ENCODE assay signal across 24 cellular contexts in genomic region chr15:80677041-80677440, GRCh38. TPM values are rescaled to one million over a fixed set of nuclear protein-coding genes. Genes with fewer than 3 reads are reported as not detected.
DNase-seq lines count a peak whose midpoint lies in the region; ATAC-seq and TF ChIP-seq lines count a peak whose summit lies in the region.
"Had no signal": no experiment of that assay in that cellular context is flagged by ENCODE, and none has a peak within 500 bp of the region (broad histone marks: within the 10 kb centered on the region; RNA-seq: fewer than 3 reads in every experiment).

No MANE protein-coding gene starts in this region.

- no peaks in the 10 kb centered on the region for H4K20me1 ChIP-seq in PC-9 (ENCODE audit: insufficient read depth)
- H4K20me1 ChIP-seq: BLaER1 treated with 17β-estradiol and CSF1 and Interleukin-3, amounts not matched to agents 10 nM and 100 nM had no signal

- no peaks in the 10 kb centered on the region for H3K9me3 ChIP-seq in PC-9 (ENCODE audit: insufficient read depth, low read depth)
- H3K9me3 ChIP-seq in trophoblast cell (ENCODE audit: insufficient read depth, low read depth, low read length) = no peaks in the 10 kb centered on the region
- H3K9me3 ChIP-seq: A549, Caco-2 had no signal

- H3K9ac ChIP-seq in trophoblast cell (ENCODE audit: low read length) = no peak overlapping the region
- H3K9ac ChIP-seq: BLaER1 treated with 17β-estradiol and CSF1 and Interleukin-3, amounts not matched to agents 10 nM and 100 nM had no signal

- no peak for ATAC-seq in GM19467 (IDR thresholded peaks at IDR 0.05; ENCODE audit: unreplicated experiment)
- ATAC-seq: A549; CD8-positive, alpha-beta T cell; GM12878 had no signal

- no peak overlapping the region for H3K23ac ChIP-seq in trophoblast cell (ENCODE audit: low read length)

- H3K4ac ChIP-seq in trophoblast cell (ENCODE audit: low read depth, low read length) = no peak overlapping the region

- peak overlapping the region; percentile 1; the same call in 1 of the 2 replicates for H3K4me2 ChIP-seq in PC-9
- H3K4me2 ChIP-seq in trophoblast cell (ENCODE audit: low read length) = no peak overlapping the region
- H3K4me2 ChIP-seq: A549 had no signal

- peaks cover 5% of the 10 kb centered on the region for H3K9me3 Mint-ChIP-seq in Calu3 (ENCODE audit: low read depth, unreplicated experiment)
- H3K9me3 Mint-ChIP-seq in type B pancreatic cell = no peaks in the 10 kb centered on the region
- H3K9me3 Mint-ChIP-seq: CD4-positive, alpha-beta T cell; CD8-positive, alpha-beta T cell had no signal

- H4K8ac ChIP-seq in trophoblast cell (ENCODE audit: low read depth, low read length) = no peak overlapping the region

- H3K79me2 ChIP-seq in PC-9 (ENCODE audit: low read depth) (no peaks in the 10 kb centered on the region), trophoblast cell (ENCODE audit: control insufficient read depth, insufficient read depth, low read length, poor library complexity) (no peaks in the 10 kb centered on the region)

- H3K36me3 Mint-ChIP-seq in Calu3 (ENCODE audit: insufficient read depth, unreplicated experiment) (no peaks in the 10 kb centered on the region), type B pancreatic cell (no peaks in the 10 kb centered on the region)
- H3K36me3 Mint-ChIP-seq: CD8-positive, alpha-beta T cell had no signal

- POLR2A ChIA-PET in PC-9 (lab: Charles Lee; ENCODE audit: unreplicated experiment) (no interaction called here), HEK293T (lab: Yijun Ruan, JAX) (no interaction called here)

- TF ChIP-seq CTCF in Calu3 (IDR thresholded peaks at IDR 0.05; ENCODE audit: unreplicated experiment) (no peak), PC-9 (conservative IDR thresholded peaks at IDR 0.05) (no peak), type B pancreatic cell (conservative IDR thresholded peaks at IDR 0.05) (no peak)

- H3K36me3 ChIP-seq in PC-9 (ENCODE audit: low read depth) (no peaks in the 10 kb centered on the region), trophoblast cell (ENCODE audit: control insufficient read depth in 1 of 2, insufficient read depth in 2 of 2, low read length in 2 of 2) (no peaks in the 10 kb centered on the region)
- H3K36me3 ChIP-seq: BLaER1 treated with 17β-estradiol and CSF1 and Interleukin-3, amounts not matched to agents 10 nM and 100 nM had no signal

- H3K27me3 ChIP-seq in PC-9 (ENCODE audit: insufficient read depth, low read depth) = no peaks in the 10 kb centered on the region
- H3K27me3 ChIP-seq in trophoblast cell (ENCODE audit: insufficient read depth, low read length) = no peaks in the 10 kb centered on the region
- H3K27me3 ChIP-seq: BLaER1 treated with 17β-estradiol and CSF1 and Interleukin-3, amounts not matched to agents 10 nM and 100 nM had no signal

- H3K4me1 Mint-ChIP-seq in Calu3 (ENCODE audit: low read depth, unreplicated experiment) (peaks cover 71% of the 10 kb centered on the region), type B pancreatic cell (ENCODE audit: unreplicated experiment) (peaks cover 5% of the 10 kb centered on the region)
- H3K4me1 Mint-ChIP-seq: B cell had no signal

- peaks cover 75% of the 10 kb centered on the region for H3K4me1 ChIP-seq in PC-9 (replicated peaks; ENCODE audit: insufficient read depth)
- peaks cover 12 to 17% of the 10 kb centered on the region in 2 experiments for H3K4me1 ChIP-seq in trophoblast cell (ENCODE audit: control insufficient read depth in 1 of 2, insufficient read depth in 2 of 2, low read length in 2 of 2)

- H3K27me3 Mint-ChIP-seq in Calu3 (ENCODE audit: unreplicated experiment) (no peaks in the 10 kb centered on the region), type B pancreatic cell (no peaks in the 10 kb centered on the region)

- CTCF ChIA-PET in Calu3 (lab: Charles Lee) (no interaction called here), PC-9 (lab: Charles Lee) (no interaction called here), HEK293T (lab: Yijun Ruan, JAX) (interaction anchor here (0.7 kb wide), 1 partner anchor 23 kb away, joined by 7 read pairs; no protein-coding TSS in a partner anchor)

- BruUV-seq in Calu3 (replicated peaks; lab: Mats Ljungman, UMichigan) (no TSS peak), PC-9 (replicated peaks; lab: Mats Ljungman, UMichigan) (no TSS peak)

- no peak overlapping the region for H2BK12ac ChIP-seq in trophoblast cell (ENCODE audit: low read length)

- intact Hi-C loops in Calu3 (cut with micrococcal nuclease; ENCODE audit: unreplicated experiment) (loop anchor here (5.0 kb wide), 1 partner anchor 80 kb away; no protein-coding TSS in a partner anchor), PC-9 (cut with micrococcal nuclease; ENCODE audit: unreplicated experiment) (loop anchor here (5.0 kb wide), 1 partner anchor 290 kb away; no protein-coding TSS in a partner anchor)

- WGBS in trophoblast cell (ENCODE audit: extremely low coverage, insufficient coverage, insufficient read length) = no CpG with 5 or more reads among the region's 2 CpGs

- H3K27ac ChIP-seq in PC-9 (peak overlapping the region; percentile 30), trophoblast cell (ENCODE audit: low read depth, low read length) (no peak overlapping the region)
- H3K27ac ChIP-seq: 22Rv1; A549; BLaER1 treated with 17β-estradiol and CSF1 and Interleukin-3, amounts not matched to agents 10 nM and 100 nM; C4-2B had no signal

- peaks cover 13% of the 10 kb centered on the region for H3K79me1 ChIP-seq in trophoblast cell (ENCODE audit: low read length)

- no peak overlapping the region for H3K4me3 ChIP-seq in PC-9
- H3K4me3 ChIP-seq in trophoblast cell (ENCODE audit: low read depth, low read length) = no peak overlapping the region
- H3K4me3 ChIP-seq: A549; BLaER1 treated with 17β-estradiol and CSF1 and Interleukin-3, amounts not matched to agents 10 nM and 100 nM; GM12878 had no signal

- H2AK5ac ChIP-seq in trophoblast cell (ENCODE audit: low read length) = no peak overlapping the region

- peak overlapping the region; percentile 15 for H2BK120ac ChIP-seq in trophoblast cell (ENCODE audit: insufficient read depth, low read length, poor library complexity)

- no peak overlapping the region for H2BK5ac ChIP-seq in trophoblast cell (ENCODE audit: low read depth, low read length, poor library complexity)

- H4K91ac ChIP-seq in trophoblast cell (ENCODE audit: low read depth, low read length) = no peak overlapping the region

- H3K27ac Mint-ChIP-seq in Calu3 (ENCODE audit: unreplicated experiment) = peak overlapping the region; percentile 13
- H3K27ac Mint-ChIP-seq in type B pancreatic cell = peak overlapping the region; percentile 91
- H3K27ac Mint-ChIP-seq: B cell; CD4-positive, alpha-beta T cell; CD8-positive, alpha-beta T cell had no signal

- no peak overlapping the region for H4K12ac ChIP-seq in trophoblast cell (ENCODE audit: low read depth, low read length)

- no peak overlapping the region for H3K4me3 Mint-ChIP-seq in Calu3 (ENCODE audit: low read depth, unreplicated experiment)
- peak overlapping the region; percentile 7 for H3K4me3 Mint-ChIP-seq in type B pancreatic cell
- H3K4me3 Mint-ChIP-seq: B cell; CD4-positive, alpha-beta T cell; CD8-positive, alpha-beta T cell had no signal

- H3K18ac ChIP-seq in trophoblast cell (ENCODE audit: low read length) = no peak overlapping the region

- H2AFZ ChIP-seq in PC-9 = no peak overlapping the region
- H2AFZ ChIP-seq in trophoblast cell (ENCODE audit: insufficient read depth, low read length, poor library complexity) = no peak overlapping the region

- no peak for DNase-seq in Calu3
- DNase-seq in PC-9 = peak in 1 of 2 experiments; percentile 58
- no peak for DNase-seq in trophoblast cell
- DNase-seq in type B pancreatic cell (ENCODE audit: extremely low spot score, unreplicated experiment) = no peak
- no peak for DNase-seq in HEK293T (ENCODE audit: extremely low spot score)
- DNase-seq in NK-92 (lab: John Stamatoyannopoulos, UW; ENCODE audit: unreplicated experiment) = no peak
- DNase-seq: AML-193; Caco-2; CD4-positive, alpha-beta T cell; CD8-positive, alpha-beta T cell; DMS 273 treated with DMSO at 0.1 percent for 48 hours; DMS153; DMS53; DMS79; DND-41; EL; GDM1 had no signal

- no peak overlapping the region for H3K14ac ChIP-seq in trophoblast cell (ENCODE audit: low read length)

- H3K9me2 ChIP-seq in PC-9 (ENCODE audit: insufficient read depth) = no peaks in the 10 kb centered on the region

- peaks cover 50% of the 10 kb centered on the region for H3F3A ChIP-seq in PC-9 (ENCODE audit: insufficient read depth, low read depth)

TF ChIP-seq in HEK293T, 16 proteins besides CTCF, POLR2A, EP300 and RAD21:
- TF ChIP-seq LEF1 (IDR thresholded peaks at IDR 0.05; ENCODE audit: borderline replicate concordance) (no peak), SP1 (IDR thresholded peaks at IDR 0.05) (no peak), ELF4 (IDR thresholded peaks at IDR 0.05) (no peak), L3MBTL2 (conservative IDR thresholded peaks at IDR 0.05) (no peak), ZNF384 (IDR thresholded peaks at IDR 0.05) (no peak), BHLHE40 (IDR thresholded peaks at IDR 0.05; ENCODE audit: borderline replicate concordance) (no peak), TARDBP (IDR thresholded peaks at IDR 0.05) (no peak), FOXK2 (IDR thresholded peaks at IDR 0.05) (no peak), ARNT (IDR thresholded peaks at IDR 0.05) (no peak), CTBP1 (IDR thresholded peaks at IDR 0.05; ENCODE audit: borderline replicate concordance) (no peak), FOXM1 (IDR thresholded peaks at IDR 0.05; ENCODE audit: borderline replicate concordance) (no peak), HDGF (IDR thresholded peaks at IDR 0.05; ENCODE audit: borderline replicate concordance) (no peak), NFRKB (IDR thresholded peaks at IDR 0.05) (no peak), FOXA1 (IDR thresholded peaks at IDR 0.05) (no peak), SUZ12 (IDR thresholded peaks at IDR 0.05) (no peak)
- TF ChIP-seq, protein P1, sequence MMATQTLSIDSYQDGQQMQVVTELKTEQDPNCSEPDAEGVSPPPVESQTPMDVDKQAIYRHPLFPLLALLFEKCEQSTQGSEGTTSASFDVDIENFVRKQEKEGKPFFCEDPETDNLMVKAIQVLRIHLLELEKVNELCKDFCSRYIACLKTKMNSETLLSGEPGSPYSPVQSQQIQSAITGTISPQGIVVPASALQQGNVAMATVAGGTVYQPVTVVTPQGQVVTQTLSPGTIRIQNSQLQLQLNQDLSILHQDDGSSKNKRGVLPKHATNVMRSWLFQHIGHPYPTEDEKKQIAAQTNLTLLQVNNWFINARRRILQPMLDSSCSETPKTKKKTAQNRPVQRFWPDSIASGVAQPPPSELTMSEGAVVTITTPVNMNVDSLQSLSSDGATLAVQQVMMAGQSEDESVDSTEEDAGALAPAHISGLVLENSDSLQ (IDR thresholded peaks at IDR 0.05) = no peak
TF ChIP-seq in HEK293T: peak in this region for 0.

RNA-seq across cellular contexts. Expression of gene ABHD17C, which starts 18.1 kb away (rescaled TPM):
- total RNA-seq in Calu3 (2022) (69.4 and 69.7 TPM in 2 replicates), PC-9 (2021) (35.6 and 42.2 TPM in 2 replicates), type B pancreatic cell (ENCODE audit: low replicate concordance) (41.0 and 66.3 TPM in 2 replicates)
- polyA plus RNA-seq in trophoblast cell (2013) = 23.5 and 23.8 TPM in 2 replicates
